21 cellular contexts compared by ENCODE assay signal in the genomic region with DNA sequence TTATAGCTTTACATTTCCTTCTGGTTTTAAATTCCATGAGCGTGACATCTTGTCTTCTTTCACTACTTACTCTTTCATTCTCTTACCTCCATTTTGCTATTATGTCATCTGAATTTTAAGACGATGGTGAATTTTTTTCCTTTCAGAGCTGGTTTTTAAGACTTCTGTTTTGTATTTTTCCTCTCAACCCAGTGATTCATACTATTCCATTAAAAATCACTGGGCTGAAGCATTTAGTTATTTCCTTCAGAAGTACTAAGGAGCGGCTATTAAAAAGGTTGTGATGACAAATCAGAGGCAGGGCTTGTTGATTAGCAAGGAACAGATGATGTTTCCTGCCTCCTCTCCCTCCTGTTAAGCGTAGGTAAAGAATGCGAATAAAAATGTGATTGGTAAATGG. TPM values are rescaled to one million over a fixed set of nuclear protein-coding genes. Genes with fewer than 3 reads are reported as not detected.
A peak's percentile ranks its signal among the peaks of the same experiment; 100 is the strongest.
DNase-seq lines count a peak whose midpoint lies in the region; ATAC-seq and TF ChIP-seq lines count a peak whose summit lies in the region.
"Had no signal": no experiment of that assay in that cellular context is flagged by ENCODE, and none has a peak within 500 bp of the region (broad histone marks: within the 10 kb centered on the region; RNA-seq: fewer than 3 reads in every experiment).

No MANE protein-coding gene starts in this region.

- H3K9me3 ChIP-seq in RWPE2 (ENCODE audit: severe bottlenecking) (no peaks in the 10 kb centered on the region), smooth muscle cell (replicated peaks; ENCODE audit: low read depth) (no peaks in the 10 kb centered on the region)
- H3K9me3 ChIP-seq: adrenal gland, MG63, ovary had no signal

- WGBS in smooth muscle cell (ENCODE audit: low lambda C conversion rate): 57% methylated on average over 5 of the region's 5 CpGs

- no peaks in the 10 kb centered on the region for H3K79me2 ChIP-seq in smooth muscle cell (ENCODE audit: low read depth)

- no peaks in the 10 kb centered on the region for H4K20me1 ChIP-seq in smooth muscle cell (ENCODE audit: low read depth)

- H3K9ac ChIP-seq in smooth muscle cell (ENCODE audit: low read depth): no peak overlapping the region

- peak overlapping the region; percentile 14 for H3K27ac ChIP-seq in RWPE2 (ENCODE audit: poor library complexity, severe bottlenecking)
- H3K27ac ChIP-seq in foreskin keratinocyte: no peak overlapping the region
- H3K27ac ChIP-seq in smooth muscle cell (ENCODE audit: low read depth): no peak overlapping the region
- H3K27ac ChIP-seq: adrenal gland, ovary had no signal

- H3K36me3 ChIP-seq in RWPE2 (ENCODE audit: low read depth): no peaks in the 10 kb centered on the region
- no peaks in the 10 kb centered on the region for H3K36me3 ChIP-seq in smooth muscle cell (ENCODE audit: low read depth)
- H3K36me3 ChIP-seq: adrenal gland, MG63, ovary had no signal

- DNase-seq in ELR (ENCODE audit: low read depth) (peak; percentile 78), RWPE2 (ENCODE audit: low spot score) (no peak), foreskin keratinocyte (peak; percentile 5 to 30), smooth muscle cell (lab: John Stamatoyannopoulos, UW; ENCODE audit: unreplicated experiment) (no peak), activated gamma-delta T cell treated with Interleukin-2 at 50 U/mL for 16 hours (no peak)
- no peak for DNase-seq in effector CD4-positive, alpha-beta T cell
- DNase-seq in stimulated activated CD4-positive, alpha-beta T cell treated with anti-CD3 and anti-CD28 coated beads, Interleukin-2, amount 100 ng/mL, for 24 hours: no peak
- DNase-seq: activated CD8-positive, alpha-beta T cell treated with anti-CD3 and anti-CD28 coated beads for 36 hours; adrenal gland; C1 segment of cervical spinal cord; DMS153; effector memory CD8-positive, alpha-beta T cell; foreskin melanocyte; MG63; NCI-H1930; ovary; Right ventricle myocardium superior had no signal

- TF ChIP-seq CTCF in RWPE2 (IDR thresholded peaks at IDR 0.05; ENCODE audit: poor library complexity, severe bottlenecking) (no peak), foreskin keratinocyte (conservative IDR thresholded peaks at IDR 0.05) (no peak), smooth muscle cell (IDR thresholded peaks at IDR 0.05; ENCODE audit: borderline replicate concordance, insufficient read depth, poor library complexity, severe bottlenecking) (no peak)

- H2AFZ ChIP-seq in smooth muscle cell (ENCODE audit: low read depth): peak overlapping the region; percentile 51

- H3K4me2 ChIP-seq in smooth muscle cell: no peak overlapping the region

- H3K27me3 ChIP-seq in RWPE2 (ENCODE audit: insufficient read depth, poor library complexity, severe bottlenecking) (no peaks in the 10 kb centered on the region), foreskin keratinocyte (no peaks in the 10 kb centered on the region), smooth muscle cell (ENCODE audit: low read depth) (no peaks in the 10 kb centered on the region)
- H3K27me3 ChIP-seq: ovary had no signal

- ATAC-seq in RWPE2 (ENCODE audit: low read depth) (peak; percentile 58), foreskin keratinocyte (peak; percentile 26), HG02678 (IDR thresholded peaks at IDR 0.05; ENCODE audit: unreplicated experiment) (no peak)
- ATAC-seq: activated CD8-positive, alpha-beta T cell treated with anti-CD3 and anti-CD28 coated beads for 36 hours; effector memory CD8-positive, alpha-beta T cell had no signal

- no peaks in the 10 kb centered on the region for H3F3A ChIP-seq in smooth muscle cell (ENCODE audit: low read depth)

- H3K4me1 ChIP-seq in RWPE2 (ENCODE audit: insufficient read depth, poor library complexity, severe bottlenecking) (no peaks in the 10 kb centered on the region), foreskin keratinocyte (no peaks in the 10 kb centered on the region), smooth muscle cell (ENCODE audit: low read depth) (no peaks in the 10 kb centered on the region)
- H3K4me1 ChIP-seq: adrenal gland had no signal

- H3K4me3 ChIP-seq in RWPE2 (ENCODE audit: severe bottlenecking) (no peak overlapping the region), smooth muscle cell (no peak overlapping the region)
- H3K4me3 ChIP-seq: adrenal gland, MG63, ovary had no signal

RNA-seq across cellular contexts. Expression of a gene that starts 16.5 kb away (rescaled TPM):
- total RNA-seq in foreskin keratinocyte: not detected in 2 replicates
- polyA plus RNA-seq in foreskin keratinocyte: not detected in 2 replicates
- not detected in 2 replicates for total RNA-seq in smooth muscle cell
- not detected in 2 replicates for polyA plus RNA-seq in smooth muscle cell
- total RNA-seq: activated CD8-positive, alpha-beta T cell treated with anti-CD3 and anti-CD28 coated beads for 36 hours; adrenal gland; NCI-H460; Right ventricle myocardium superior; T-helper 1 cell treated with Interleukin-12 subunit alpha and Interleukin-12 subunit beta and Interleukin-4 antibody, amounts not matched to agents 30 ng/mL and 1 ng/mL, for 36 hours; temporal lobe had no signal

Comparison
In these comparisons a context has a peak if more than half of its experiments do, and no peak if none do; other contexts are left out.
1. DNase-seq: peak in ELR (single experiment) and foreskin keratinocyte (2 of 2); none in RWPE2 (single experiment), smooth muscle cell (single experiment), effector CD4-positive, alpha-beta T cell (single experiment), stimulated activated CD4-positive, alpha-beta T cell treated with anti-CD3 and anti-CD28 coated beads, Interleukin-2, amount 100 ng/mL, for 24 hours (0 of 2) and activated gamma-delta T cell treated with Interleukin-2 at 50 U/mL for 16 hours (single experiment).